ENCODE assay signal across 10 cellular contexts in genomic region chr9:19830796-19831195, GRCh38. TPM values are rescaled to one million over a fixed set of nuclear protein-coding genes. Genes with fewer than 3 reads are reported as not detected.
"Had no signal": no experiment of that assay in that cellular context is flagged by ENCODE, and none has a peak within 500 bp of the region (broad histone marks: within the 10 kb centered on the region; RNA-seq: fewer than 3 reads in every experiment).

No MANE protein-coding gene starts in this region.

- H3K9ac ChIP-seq: GM23248, KMS-11 had no signal

- H3K4me3 ChIP-seq: GM23248, HAP-1 had no signal

- H3K27me3 Mint-ChIP-seq: IgD-negative memory B cell had no signal

- H3K36me3 ChIP-seq: HAP-1 had no signal

- H3K27ac Mint-ChIP-seq: HFFc6, IgD-negative memory B cell had no signal

- H3K4me1 ChIP-seq: HAP-1 had no signal

- ATAC-seq: HCT116 had no signal

- H3K4me3 Mint-ChIP-seq: HFFc6, IgD-negative memory B cell had no signal

- H3K9me3 ChIP-seq: HAP-1 had no signal

- H2AFZ ChIP-seq: GM23248 had no signal

- H3K27ac ChIP-seq: GM23248, HL-60, KMS-11 had no signal

- H3K36me3 Mint-ChIP-seq: IgD-negative memory B cell had no signal

- DNase-seq: GM23248, GOT3, H7, HFFc6, KBM-7 had no signal

- H3K4me2 ChIP-seq: KMS-11 had no signal

RNA-seq across cellular contexts. Expression of gene SLC24A2, which starts 42.0 kb away (rescaled TPM):
- total RNA-seq: GM23248, HFFc6 had no signal
- polyA plus RNA-seq: GM23248, IgD-negative memory B cell had no signal
